ENCODE assay signal across 9 cellular contexts in genomic region chr9:31140316-31140715, GRCh38.
A peak's percentile ranks its signal among the peaks of the same experiment; 100 is the strongest.
DNase-seq lines count a peak whose midpoint lies in the region; ATAC-seq, FAIRE-seq and TF ChIP-seq lines count a peak whose summit lies in the region.
"Had no signal": no experiment of that assay in that cellular context is flagged by ENCODE, and none has a peak within 500 bp of the region (broad histone marks: within the 10 kb centered on the region; RNA-seq: fewer than 3 reads in every experiment).

No MANE protein-coding gene starts in this region.

- no peaks in the 10 kb centered on the region for H3K9me2 ChIP-seq in PC-3 (replicated peaks; ENCODE audit: low read length)

- no peak overlapping the region for H4K8ac ChIP-seq in H9 (replicated peaks; ENCODE audit: insufficient read length, low read depth, low read length)

- no CpG with 5 or more reads among the region's 1 CpG for WGBS in H9 (ENCODE audit: extremely low coverage, insufficient read length, low lambda C conversion rate)

- H3K4me2 ChIP-seq in H9 (ENCODE audit: insufficient read depth, insufficient read length, low read length) (no peak overlapping the region), PC-3 (ENCODE audit: low read length) (no peak overlapping the region)

- no peak overlapping the region for H2BK20ac ChIP-seq in H9 (ENCODE audit: low read depth, low read length, poor library complexity, severe bottlenecking)

- H3K4me1 ChIP-seq in H9 (ENCODE audit: insufficient read depth, low read length) (no peaks in the 10 kb centered on the region; the same call in 1 of the 2 replicates), PC-3 (ENCODE audit: insufficient read depth, low read length) (peaks cover 5% of the 10 kb centered on the region; the same call in 1 of the 2 replicates)

- H4K91ac ChIP-seq in H9 (ENCODE audit: insufficient read length, low read depth, low read length) = no peak overlapping the region

- no peak overlapping the region for H2AK5ac ChIP-seq in H9 (ENCODE audit: insufficient read length, low read length)

- H3K4me3 ChIP-seq in PC-3 (ENCODE audit: low read length) = no peak overlapping the region

- no peak overlapping the region for H3K14ac ChIP-seq in H9 (ENCODE audit: insufficient read depth, low read length)

- POLR2A ChIA-PET in CD4-positive, alpha-beta T cell (lab: Charles Lee) = no interaction called here
- POLR2A ChIA-PET in PC-3 (lab: Charles Lee; ENCODE audit: unreplicated experiment) = no interaction called here

- intact Hi-C loops in CD4-positive, alpha-beta T cell (cut with DNase I, micrococcal nuclease) = no loop called here
- intact Hi-C loops in PC-3 (cut with micrococcal nuclease) = no loop called here

- H2BK12ac ChIP-seq in H9 (ENCODE audit: insufficient read length, low read depth, low read length) = no peak overlapping the region

- H2AFZ ChIP-seq in H9 (ENCODE audit: low read length) (no peak overlapping the region), PC-3 (ENCODE audit: low read length) (no peak overlapping the region)

- no peaks in the 10 kb centered on the region for H3K27me3 Mint-ChIP-seq in CD4-positive, alpha-beta T cell
- no peaks in the 10 kb centered on the region for H3K27me3 Mint-ChIP-seq in H9 (ENCODE audit: low read depth)

- CTCF ChIA-PET in CD4-positive, alpha-beta T cell (lab: Charles Lee) = no interaction called here
- CTCF ChIA-PET in PC-3 (lab: Charles Lee) = no interaction called here

- no peak overlapping the region for H3K56ac ChIP-seq in H9 (ENCODE audit: insufficient read length, low read depth, low read length)

- no peak for DNase-seq in CD4-positive, alpha-beta T cell
- DNase-seq in H9 = no peak
- peak; percentile 51 for DNase-seq in PC-3
- DNase-seq in globus pallidus (ENCODE audit: low spot score) = peak; percentile 5
- DNase-seq in GM19239 (ENCODE audit: insufficient read length, low spot score) = no peak
- DNase-seq in stimulated activated naive CD4-positive, alpha-beta T cell (lab: John Stamatoyannopoulos, UW) = no peak
- DNase-seq in frontal cortex (ENCODE audit: low spot score in 2 of 2) = no peak
- no peak for DNase-seq in Ammon's horn (ENCODE audit: low spot score)
- DNase-seq: NCI-H187 treated with DMSO at 0.1 percent for 48 hours had no signal

- no TSS peak for BruUV-seq in PC-3 (replicated peaks; lab: Mats Ljungman, UMichigan)

- H3K4me1 Mint-ChIP-seq in CD4-positive, alpha-beta T cell (ENCODE audit: low read depth) = no peaks in the 10 kb centered on the region
- no peaks in the 10 kb centered on the region; a peak in 1 of 4 replicates for H3K4me1 Mint-ChIP-seq in H9

- H3K27ac ChIP-seq in CD4-positive, alpha-beta T cell (ENCODE audit: low read depth, low read length) = no peak overlapping the region
- no peak overlapping the region for H3K27ac ChIP-seq in H9 (ENCODE audit: insufficient read length, low read depth, low read length)
- no peak overlapping the region for H3K27ac ChIP-seq in PC-3 (ENCODE audit: low read length)

- H3F3A ChIP-seq in PC-3 (ENCODE audit: low read length, unreplicated experiment) = no peaks in the 10 kb centered on the region

- H3K79me1 ChIP-seq in H9 (ENCODE audit: insufficient read depth, low read depth, low read length, poor library complexity, severe bottlenecking) = no peaks in the 10 kb centered on the region

- H3K36me3 ChIP-seq in PC-3 (ENCODE audit: low read depth, low read length) = no peaks in the 10 kb centered on the region

- no peaks in the 10 kb centered on the region for H3K23me2 ChIP-seq in H9 (ENCODE audit: insufficient read length, low read depth, low read length, poor library complexity, severe bottlenecking)

- H3T11ph ChIP-seq in H9 (ENCODE audit: low read length) = no peak overlapping the region

- H3K27ac Mint-ChIP-seq in CD4-positive, alpha-beta T cell = no peak overlapping the region
- no peak overlapping the region for H3K27ac Mint-ChIP-seq in H9

- H3K36me3 Mint-ChIP-seq in CD4-positive, alpha-beta T cell (ENCODE audit: low read depth) = no peaks in the 10 kb centered on the region
- no peaks in the 10 kb centered on the region for H3K36me3 Mint-ChIP-seq in H9 (ENCODE audit: insufficient read depth in 1 of 3, low read depth in 3 of 3)

- H3K79me2 ChIP-seq in H9 (ENCODE audit: insufficient read depth, low read length) (no peaks in the 10 kb centered on the region), PC-3 (ENCODE audit: low read length) (no peaks in the 10 kb centered on the region)

- no peaks in the 10 kb centered on the region for H3K27me3 ChIP-seq in CD4-positive, alpha-beta T cell (ENCODE audit: control insufficient read depth, insufficient read depth, low read length)
- H3K27me3 ChIP-seq in H9 (ENCODE audit: insufficient read depth, low read length) (no peaks in the 10 kb centered on the region), PC-3 (ENCODE audit: low read length) (no peaks in the 10 kb centered on the region)

- no peak for ATAC-seq in CD4-positive, alpha-beta T cell (ENCODE audit: poor library complexity)
- ATAC-seq in PC-3 = no peak

- no peak overlapping the region for H3K4ac ChIP-seq in H9 (ENCODE audit: low read depth, low read length)

- H3K9me3 ChIP-seq in CD4-positive, alpha-beta T cell (ENCODE audit: control insufficient read depth, low read length) = no peaks in the 10 kb centered on the region
- H3K9me3 ChIP-seq in H9 (ENCODE audit: control insufficient read depth, low read depth, low read length) (no peaks in the 10 kb centered on the region), PC-3 (ENCODE audit: low read length) (no peaks in the 10 kb centered on the region)

- peak; percentile 36 for TF ChIP-seq CTCF in CD4-positive, alpha-beta T cell (IDR thresholded peaks at IDR 0.05)
- TF ChIP-seq CTCF in H9 (conservative IDR thresholded peaks at IDR 0.05) (peak; percentile 68), PC-3 (conservative IDR thresholded peaks at IDR 0.05; ENCODE audit: low read depth, low read length) (peak; percentile 58)

- H3K9ac ChIP-seq in H9 (ENCODE audit: extremely low read depth, insufficient read length, low read length) (no peak overlapping the region), PC-3 (ENCODE audit: low read length) (no peak overlapping the region)

- FAIRE-seq in GM19239 (lab: Jason Lieb, UNC) (no peak), frontal cortex (lab: Jason Lieb, UNC) (no peak)

- H3K9me3 Mint-ChIP-seq in CD4-positive, alpha-beta T cell = no peaks in the 10 kb centered on the region
- H3K9me3 Mint-ChIP-seq in H9 = no peaks in the 10 kb centered on the region

- no peak overlapping the region for H3K23ac ChIP-seq in H9 (ENCODE audit: insufficient read length, low read depth, low read length)

- no peak overlapping the region for H2BK120ac ChIP-seq in H9 (ENCODE audit: low read depth, low read length, poor library complexity, severe bottlenecking)

- no peak overlapping the region for H2BK5ac ChIP-seq in H9 (ENCODE audit: insufficient read length, low read length)

- no peak overlapping the region for H3K18ac ChIP-seq in H9 (ENCODE audit: insufficient read length, low read depth, low read length)

- no peak overlapping the region for H3K4me3 Mint-ChIP-seq in CD4-positive, alpha-beta T cell
- H3K4me3 Mint-ChIP-seq in H9 = no peak overlapping the region

- no peak overlapping the region for H4K5ac ChIP-seq in H9 (ENCODE audit: insufficient read length, low read depth, low read length)

- no peak overlapping the region for H2BK15ac ChIP-seq in H9 (ENCODE audit: low read depth, low read length)

- H4K20me1 ChIP-seq in H9 (ENCODE audit: control insufficient read depth, insufficient read depth, insufficient read length) (no peaks in the 10 kb centered on the region), PC-3 (ENCODE audit: low read length) (no peaks in the 10 kb centered on the region)

Comparison
In these comparisons a context has a peak if more than half of its experiments do, and no peak if none do; other contexts are left out.
1. DNase-seq: peak in PC-3 (single experiment) and globus pallidus (single experiment); none in CD4-positive, alpha-beta T cell (0 of 10), H9 (single experiment), GM19239 (single experiment), stimulated activated naive CD4-positive, alpha-beta T cell (0 of 6), frontal cortex (0 of 2) and Ammon's horn (single experiment).
2. Peak in every context shown above with its lines, with median percentiles within 50 percentile points of each other: CTCF ChIP-seq.